ENCODE assay signal across 8 cellular contexts in the genomic region with DNA sequence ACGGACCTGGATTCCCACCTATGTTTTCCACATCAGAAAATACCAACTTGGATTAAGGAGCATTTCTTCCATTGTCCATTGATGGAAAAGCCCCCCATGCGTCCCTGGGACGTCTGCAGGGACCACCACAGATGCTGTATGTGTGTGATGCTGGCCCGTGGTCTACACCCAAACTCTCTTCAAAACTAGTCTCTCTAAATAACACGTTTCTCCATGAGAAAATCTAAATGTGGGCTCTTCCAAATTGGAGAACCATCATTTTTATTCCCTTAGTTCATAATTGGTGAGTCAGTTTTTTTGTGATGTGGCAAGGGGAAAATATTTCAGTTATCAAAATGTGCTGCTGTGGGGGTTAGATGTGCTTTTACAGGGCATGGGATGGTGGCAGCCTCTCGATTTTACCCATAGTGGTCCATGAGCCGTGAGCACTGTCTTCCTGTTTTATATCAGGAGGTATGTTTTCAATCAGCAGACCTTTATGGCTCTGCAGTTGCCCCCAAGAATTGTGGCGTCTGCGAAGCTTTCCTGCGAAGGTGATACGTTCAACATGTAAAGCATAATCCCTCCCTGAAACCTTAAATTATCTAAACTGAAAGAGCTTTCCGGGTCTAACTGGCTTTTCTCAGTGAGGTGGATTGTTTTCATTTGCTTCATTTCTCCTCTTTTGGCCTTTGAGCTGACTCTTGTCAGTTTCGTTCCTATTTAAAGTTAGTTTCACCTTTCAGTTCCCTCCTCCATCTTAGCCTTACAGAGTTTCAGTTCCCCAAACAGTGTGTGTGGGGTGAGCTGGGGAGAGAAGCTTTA.
DNase-seq lines count a peak whose midpoint lies in the region; ATAC-seq, FAIRE-seq and TF ChIP-seq lines count a peak whose summit lies in the region.

No MANE protein-coding gene starts in this region.

- ATAC-seq in HG03064 (IDR thresholded peaks at IDR 0.05; ENCODE audit: low read depth, unreplicated experiment) (peak; percentile 96), psoas muscle (no peak)

- H3K9me3 Mint-ChIP-seq in activated CD4-positive, alpha-beta T cell treated with anti-CD3 and anti-CD28 coated beads, Interleukin-2, amount 10 ng/mL, durations not matched to agents 7 days and 5 days = peaks cover 3% of the 10 kb centered on the region

- CTCF ChIA-PET in activated CD4-positive, alpha-beta T cell treated with anti-CD3 and anti-CD28 coated beads, Interleukin-2, amount 10 ng/mL, durations not matched to agents 7 days and 5 days (lab: Charles Lee) = interaction anchor here (0.9 to 1.3 kb wide), 5 partner anchors 10 to 80 kb away, joined by 3 to 7 read pairs (median 3); no protein-coding TSS in a partner anchor

- DNase-seq in GM19239 (ENCODE audit: insufficient read length, low spot score) (peak; percentile 64), psoas muscle (no peak), NCI-H2171 (lab: John Stamatoyannopoulos, UW) (no peak), foreskin melanocyte (no peak), activated gamma-delta T cell (lab: John Stamatoyannopoulos, UW) (no peak), NCI-H748 treated with DMSO at 0.1 percent for 48 hours (lab: John Stamatoyannopoulos, UW) (no peak)
- DNase-seq in activated CD4-positive, alpha-beta T cell treated with anti-CD3 and anti-CD28 coated beads, Interleukin-2, amount 10 ng/mL, durations not matched to agents 7 days and 5 days = peak; percentile 32

- peaks cover 15% of the 10 kb centered on the region for H3K36me3 Mint-ChIP-seq in activated CD4-positive, alpha-beta T cell treated with anti-CD3 and anti-CD28 coated beads, Interleukin-2, amount 10 ng/mL, durations not matched to agents 7 days and 5 days (ENCODE audit: low read depth)

- no peaks in the 10 kb centered on the region for H3K9me3 ChIP-seq in psoas muscle

- peak overlapping the region; percentile 51 for H3K4me3 Mint-ChIP-seq in activated CD4-positive, alpha-beta T cell treated with anti-CD3 and anti-CD28 coated beads, Interleukin-2, amount 10 ng/mL, durations not matched to agents 7 days and 5 days

- no peak for TF ChIP-seq CTCF in psoas muscle (IDR thresholded peaks at IDR 0.05)

- H3K27me3 ChIP-seq in psoas muscle (ENCODE audit: insufficient read depth in 3 of 3, low read length in 2 of 3) = no peaks in the 10 kb centered on the region

- H3K27ac ChIP-seq in psoas muscle = peak overlapping the region; percentile 65

- H3K4me1 Mint-ChIP-seq in activated CD4-positive, alpha-beta T cell treated with anti-CD3 and anti-CD28 coated beads, Interleukin-2, amount 10 ng/mL, durations not matched to agents 7 days and 5 days = peaks cover 21% of the 10 kb centered on the region

- H3K4me3 ChIP-seq in psoas muscle = no peak overlapping the region

- peak overlapping the region; percentile 97 for H3K27ac Mint-ChIP-seq in activated CD4-positive, alpha-beta T cell treated with anti-CD3 and anti-CD28 coated beads, Interleukin-2, amount 10 ng/mL, durations not matched to agents 7 days and 5 days

- FAIRE-seq in GM19239 (lab: Jason Lieb, UNC) = peak; percentile 98

- no peaks in the 10 kb centered on the region for H3K36me3 ChIP-seq in psoas muscle (ENCODE audit: insufficient read depth in 1 of 2, low read depth in 1 of 2)

- intact Hi-C loops in psoas muscle (cut with DNase I) = no loop called here

- peaks cover 6% of the 10 kb centered on the region for H3K27me3 Mint-ChIP-seq in activated CD4-positive, alpha-beta T cell treated with anti-CD3 and anti-CD28 coated beads, Interleukin-2, amount 10 ng/mL, durations not matched to agents 7 days and 5 days

- H3K4me1 ChIP-seq in psoas muscle = peaks cover 35% of the 10 kb centered on the region

- POLR2A ChIA-PET in activated CD4-positive, alpha-beta T cell treated with anti-CD3 and anti-CD28 coated beads, Interleukin-2, amount 10 ng/mL, durations not matched to agents 7 days and 5 days (lab: Charles Lee) = no interaction called here

- WGBS in psoas muscle, 3 donors = 69 to 82% (median 79%) methylated on average over 13 of the region's 13 CpGs

Comparison
In these comparisons a context has a peak if more than half of its experiments do, and no peak if none do; other contexts are left out.
1. DNase-seq: peak in GM19239 (single experiment) and activated CD4-positive, alpha-beta T cell treated with anti-CD3 and anti-CD28 coated beads, Interleukin-2, amount 10 ng/mL, durations not matched to agents 7 days and 5 days (single experiment); none in psoas muscle (0 of 2), NCI-H2171 (single experiment), foreskin melanocyte (single experiment), activated gamma-delta T cell (single experiment) and NCI-H748 treated with DMSO at 0.1 percent for 48 hours (single experiment).